In the genomic region with DNA sequence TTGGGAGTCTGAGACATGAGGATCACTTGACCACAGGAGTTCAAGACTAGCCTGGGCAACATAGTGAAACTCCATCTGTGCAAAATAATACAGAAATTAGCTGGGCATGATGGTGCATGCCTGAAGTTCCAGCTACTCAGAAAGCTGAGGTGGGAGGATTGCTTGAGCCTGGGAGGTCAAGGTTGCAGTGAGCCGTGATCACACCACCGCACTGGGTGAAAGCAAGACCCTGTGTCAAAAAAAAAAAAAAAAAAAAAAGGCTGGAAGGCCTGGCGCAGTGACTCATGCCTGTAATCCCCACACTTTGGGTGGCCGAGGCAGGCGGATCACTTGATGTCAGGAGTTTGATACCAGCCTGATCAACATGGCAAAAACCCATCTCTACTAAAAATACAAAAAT, we compare ENCODE assay signal across 21 cellular contexts.
"Had no signal": no experiment of that assay in that cellular context is flagged by ENCODE, and none has a peak within 500 bp of the region (broad histone marks: within the 10 kb centered on the region; RNA-seq: fewer than 3 reads in every experiment).

No MANE protein-coding gene starts in this region.

- H3K27ac ChIP-seq: SJCRH30 had no signal

- H3K4me3 ChIP-seq: MG63, SJCRH30 had no signal

- H3K27me3 ChIP-seq: MG63, SJCRH30 had no signal

- DNase-seq: IMR-90; Karpas-422; KG1; MG63; NCI-H1092; NCI-H1105 treated with DMSO at 0.1 percent for 48 hours; NCI-H1417 treated with DMSO at 0.1 percent for 48 hours; NCI-H187; NCI-H2029; NCI-H2081 treated with DMSO at 0.1 percent for 48 hours; NCI-H2171; NCI-H226; NCI-H446; NCI-H510A; NCI-H524 treated with DMSO at 0.1 percent for 48 hours; NCI-H69; NCI-H774; NK-92 treated with Interleukin-12 subunit alpha and Interleukin-12 subunit beta, amount 100 ng/mL, for 24 hours; PC-3; SHP77 treated with DMSO at 0.1 percent for 48 hours; SJCRH30 had no signal

- H3K4me1 ChIP-seq: SJCRH30 had no signal

- H3K9me3 ChIP-seq: MG63, SJCRH30 had no signal
